Comparison of ENCODE assay signal across 8 cellular contexts in genomic region chr12:48296586-48297396, GRCh38. TPM values are rescaled to one million over a fixed set of nuclear protein-coding genes. Genes with fewer than 3 reads are reported as not detected.
A peak's percentile ranks its signal among the peaks of the same experiment; 100 is the strongest.
DNase-seq lines count a peak whose midpoint lies in the region; ATAC-seq and TF ChIP-seq lines count a peak whose summit lies in the region.

No MANE protein-coding gene starts in this region.

- H3K4me3 ChIP-seq in skeletal muscle cell (ENCODE audit: low read depth, low read length), result peak overlapping the region; percentile 49

- intact Hi-C loops in CD4-positive, alpha-beta T cell (cut with DNase I, micrococcal nuclease), result no loop called here

- H3K27me3 ChIP-seq in CD4-positive, alpha-beta T cell (ENCODE audit: control insufficient read depth, insufficient read depth, low read length), result peaks cover 4% of the 10 kb centered on the region

- no peaks in the 10 kb centered on the region for H3K9me3 ChIP-seq in CD4-positive, alpha-beta T cell (ENCODE audit: control insufficient read depth, low read length)

- no peaks in the 10 kb centered on the region for H3K36me3 Mint-ChIP-seq in CD4-positive, alpha-beta T cell (ENCODE audit: low read depth)
- H3K36me3 Mint-ChIP-seq in chondrocyte (ENCODE audit: low read depth), result no peaks in the 10 kb centered on the region

- peaks cover 10% of the 10 kb centered on the region for H3K4me1 Mint-ChIP-seq in CD4-positive, alpha-beta T cell (ENCODE audit: low read depth)
- H3K4me1 Mint-ChIP-seq in chondrocyte (ENCODE audit: low read depth), result peaks cover 8% of the 10 kb centered on the region

- H3K27ac ChIP-seq in CD4-positive, alpha-beta T cell (ENCODE audit: low read depth, low read length), result no peak overlapping the region

- peaks cover 12% of the 10 kb centered on the region for H3K27me3 Mint-ChIP-seq in CD4-positive, alpha-beta T cell
- H3K27me3 Mint-ChIP-seq in chondrocyte (ENCODE audit: low read depth), result peaks cover under 1% of the 10 kb centered on the region

- peak; percentile 11 to 42 (median 24) for DNase-seq in CD4-positive, alpha-beta T cell
- peak; percentile 11 for DNase-seq in activated CD4-positive, alpha-beta T cell treated with anti-CD3 and anti-CD28 coated beads for 1 hour
- DNase-seq in chondrocyte (ENCODE audit: low spot score), result no peak
- peak; percentile 83 for DNase-seq in inferior parietal cortex (ENCODE audit: extremely low spot score)
- DNase-seq in skeletal muscle cell (ENCODE audit: low read depth), result peak; percentile 39

- CTCF ChIA-PET in CD4-positive, alpha-beta T cell (lab: Charles Lee), result interaction anchor here (0.6 kb wide), 1 partner anchor 943 kb away, joined by 3 read pairs; no protein-coding TSS in a partner anchor

- peak; percentile 93 for ATAC-seq in CD4-positive, alpha-beta T cell (ENCODE audit: poor library complexity)
- ATAC-seq in HG03060 (IDR thresholded peaks at IDR 0.05; ENCODE audit: low read depth, unreplicated experiment) (peak; percentile 51), HG03175 (IDR thresholded peaks at IDR 0.05; ENCODE audit: unreplicated experiment) (no peak), GM21528 (IDR thresholded peaks at IDR 0.05; ENCODE audit: low FRiP score, unreplicated experiment) (no peak)

- H3K4me3 Mint-ChIP-seq in CD4-positive, alpha-beta T cell, result peak overlapping the region; percentile 71
- H3K4me3 Mint-ChIP-seq in chondrocyte (ENCODE audit: unreplicated experiment), result peak overlapping the region; percentile 74

- no peaks in the 10 kb centered on the region for H3K9me3 Mint-ChIP-seq in CD4-positive, alpha-beta T cell
- H3K9me3 Mint-ChIP-seq in chondrocyte (ENCODE audit: low read depth), result no peaks in the 10 kb centered on the region

- no peak overlapping the region for H3K27ac Mint-ChIP-seq in CD4-positive, alpha-beta T cell
- H3K27ac Mint-ChIP-seq in chondrocyte (ENCODE audit: unreplicated experiment), result no peak overlapping the region

- no peak for TF ChIP-seq CTCF in CD4-positive, alpha-beta T cell (IDR thresholded peaks at IDR 0.05)
- TF ChIP-seq CTCF in chondrocyte (IDR thresholded peaks at IDR 0.05), result no peak

- POLR2A ChIA-PET in CD4-positive, alpha-beta T cell (lab: Charles Lee), result interaction anchor here (1.8 kb wide), 1 partner anchor 97 kb away, joined by 6 read pairs; no protein-coding TSS in a partner anchor

RNA-seq across cellular contexts. Expression of gene ZNF641, which starts 53.9 kb away (rescaled TPM):
- total RNA-seq in CD4-positive, alpha-beta T cell, result 10 to 100 TPM; 16.6 to 19.8 TPM
- 8.4 to 12.8 TPM (median 11.1 TPM) in 3 replicates for total RNA-seq in chondrocyte

Comparison
In these comparisons a context has a peak if more than half of its experiments do, and no peak if none do; other contexts are left out.
1. ATAC-seq: peak in CD4-positive, alpha-beta T cell (single experiment) and HG03060 (single experiment); none in HG03175 (single experiment) and GM21528 (single experiment).